23 cellular contexts compared by ENCODE assay signal in the genomic region with DNA sequence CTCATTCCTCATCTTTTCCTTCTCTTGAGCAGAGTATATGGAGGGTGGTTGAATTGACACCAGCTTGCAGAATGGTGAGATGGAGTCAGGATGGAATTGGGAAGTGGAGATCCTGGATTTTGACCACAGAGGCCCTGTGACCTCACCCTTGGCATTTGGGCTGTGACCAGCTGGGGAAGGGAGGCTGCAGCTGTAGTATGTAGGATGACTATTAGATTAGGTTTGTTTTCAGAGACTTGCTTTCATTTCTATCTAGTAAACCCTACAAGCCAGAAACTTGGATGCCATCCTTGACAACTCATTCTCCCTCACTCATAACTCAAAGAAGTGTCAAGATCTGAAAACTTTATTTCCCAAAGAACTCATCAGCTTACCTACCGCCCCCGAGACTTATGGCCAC. TPM values are rescaled to one million over a fixed set of nuclear protein-coding genes. Genes with fewer than 3 reads are reported as not detected.
"Had no signal": no experiment of that assay in that cellular context is flagged by ENCODE, and none has a peak within 500 bp of the region (broad histone marks: within the 10 kb centered on the region; RNA-seq: fewer than 3 reads in every experiment).

No MANE protein-coding gene starts in this region.

- H3K9me3 Mint-ChIP-seq: stimulated activated effector memory CD8-positive, alpha-beta T cell treated with anti-CD3 and anti-CD28 coated beads, Interleukin-12 subunit alpha, Interleukin-12 subunit beta, amount 100 ng/mL, for 72 hours; type B pancreatic cell; WTC11 had no signal

- H3K9me3 ChIP-seq: esophagus squamous epithelium, left ventricle myocardium inferior, psoas muscle, testis had no signal

- H3K36me3 ChIP-seq: esophagus squamous epithelium, left ventricle myocardium inferior had no signal

- H3K27me3 Mint-ChIP-seq: activated CD4-positive, alpha-beta T cell treated with anti-CD3 and anti-CD28 coated beads for 36 hours; activated naive CD8-positive, alpha-beta T cell had no signal

- H3K27me3 ChIP-seq: testis had no signal

- H3K27ac Mint-ChIP-seq: activated CD4-positive, alpha-beta T cell treated with anti-CD3 and anti-CD28 coated beads for 36 hours; activated naive CD8-positive, alpha-beta T cell; type B pancreatic cell; WTC11 had no signal

- H3K36me3 Mint-ChIP-seq: type B pancreatic cell, WTC11 had no signal

- H3K4me3 ChIP-seq: esophagus squamous epithelium, left ventricle myocardium inferior, psoas muscle, testis had no signal

- H3K4me1 ChIP-seq: foreskin keratinocyte, psoas muscle, testis had no signal

- DNase-seq: activated CD4-positive, alpha-beta T cell treated with anti-CD3 and anti-CD28 coated beads for 36 hours; activated CD4-positive, alpha-beta T cell treated with anti-CD3 and anti-CD28 coated beads, Interleukin-2, amount 50 U/mL, for 48 hours; activated gamma-delta T cell treated with Interleukin-2 at 50 U/mL for 16 hours; cerebellar nuclear complex; cortex of kidney; effector CD4-positive, alpha-beta T cell; esophagus squamous epithelium; foreskin keratinocyte; left ventricle myocardium inferior; mammary epithelial cell; midbrain; psoas muscle; right cardiac atrium; small intestine; stimulated activated CD4-positive, alpha-beta T cell treated with anti-CD3 and anti-CD28 coated beads, Interleukin-4, amount 100 ng/mL, for 24 hours; testis had no signal

- ATAC-seq: activated CD4-positive, alpha-beta T cell treated with anti-CD3 and anti-CD28 coated beads for 36 hours; foreskin keratinocyte; psoas muscle; right cardiac atrium; stimulated activated effector memory CD8-positive, alpha-beta T cell treated with anti-CD3 and anti-CD28 coated beads, Interleukin-12 subunit alpha, Interleukin-12 subunit beta, amount 100 ng/mL, for 72 hours; WTC11 had no signal

- H3K4me3 Mint-ChIP-seq: activated CD4-positive, alpha-beta T cell treated with anti-CD3 and anti-CD28 coated beads for 36 hours; activated naive CD8-positive, alpha-beta T cell; stimulated activated effector memory CD8-positive, alpha-beta T cell treated with anti-CD3 and anti-CD28 coated beads, Interleukin-12 subunit alpha, Interleukin-12 subunit beta, amount 100 ng/mL, for 72 hours; type B pancreatic cell; WTC11 had no signal

- H3K27ac ChIP-seq: esophagus squamous epithelium, foreskin keratinocyte, left ventricle myocardium inferior, psoas muscle, testis had no signal

RNA-seq across cellular contexts. Expression of a gene that starts 5.9 kb away (rescaled TPM):
- total RNA-seq: bronchial epithelial cell, foreskin keratinocyte, mammary epithelial cell had no signal

RNA-seq across cellular contexts. Expression of a gene that starts 6.0 kb away (rescaled TPM):
- total RNA-seq: bronchial epithelial cell, foreskin keratinocyte, mammary epithelial cell had no signal

RNA-seq across cellular contexts. Expression of a gene that starts 26.1 kb away (rescaled TPM):
- total RNA-seq: activated CD4-positive, alpha-beta T cell treated with anti-CD3 and anti-CD28 coated beads for 36 hours; bronchial epithelial cell; endothelial cell of umbilical vein; kidney epithelial cell had no signal
